In genomic region chr2:230759481-230760191, GRCh38 we compare ENCODE assay signal across 14 cellular contexts. TPM values are rescaled to one million over a fixed set of nuclear protein-coding genes. Genes with fewer than 3 reads are reported as not detected.
DNase-seq lines count a peak whose midpoint lies in the region; ATAC-seq and TF ChIP-seq lines count a peak whose summit lies in the region.
"Had no signal": no experiment of that assay in that cellular context is flagged by ENCODE, and none has a peak within 500 bp of the region (broad histone marks: within the 10 kb centered on the region; RNA-seq: fewer than 3 reads in every experiment).

No MANE protein-coding gene starts in this region.

- TF ChIP-seq CTCF in C4-2B (conservative IDR thresholded peaks at IDR 0.05) (no peak), HFFc6 (IDR thresholded peaks at IDR 0.05) (no peak), brain microvascular endothelial cell (IDR thresholded peaks at IDR 0.05; ENCODE audit: low read depth, low read length, missing control alignments) (no peak), neutrophil (IDR thresholded peaks at IDR 0.05) (no peak)

- no peaks in the 10 kb centered on the region for H3K27me3 ChIP-seq in brain microvascular endothelial cell (replicated peaks)
- no peaks in the 10 kb centered on the region for H3K27me3 ChIP-seq in neutrophil
- no peaks in the 10 kb centered on the region for H3K27me3 ChIP-seq in aorta (ENCODE audit: control insufficient read depth in 1 of 2, insufficient read depth in 2 of 2, low read length in 1 of 2)
- H3K27me3 ChIP-seq: foreskin keratinocyte had no signal

- no peaks in the 10 kb centered on the region; the same call in 1 of the 2 replicates for H3K27me3 Mint-ChIP-seq in HFFc6 (ENCODE audit: insufficient read depth)
- H3K27me3 Mint-ChIP-seq: dendritic cell treated with granulocyte-macrophage colony-stimulating factor and Interleukin-4, amounts not matched to agents 40 ng/mL and 50 ng/mL, for 4 days had no signal

- H3K4me1 Mint-ChIP-seq in HFFc6 (ENCODE audit: low read depth) = peaks cover 57% of the 10 kb centered on the region
- H3K4me1 Mint-ChIP-seq: neural crest cell had no signal

- H3K4me3 ChIP-seq in brain microvascular endothelial cell (ENCODE audit: low read depth, low read length) (no peak overlapping the region), neutrophil (ENCODE audit: low read depth in 1 of 2, low read length in 1 of 2) (peak overlapping the region; percentile 52 to 54), aorta (ENCODE audit: low read length in 2 of 2) (no peak overlapping the region)

- ATAC-seq in aorta (ENCODE audit: low FRiP score) = no peak
- ATAC-seq in GM21723 (IDR thresholded peaks at IDR 0.05; ENCODE audit: unreplicated experiment) = no peak
- ATAC-seq: foreskin keratinocyte had no signal

- H3K9me3 ChIP-seq in neutrophil = no peaks in the 10 kb centered on the region
- H3K9me3 ChIP-seq in aorta (ENCODE audit: control insufficient read depth, low read length) = no peaks in the 10 kb centered on the region

- no peak overlapping the region for H3K4me3 Mint-ChIP-seq in HFFc6
- H3K4me3 Mint-ChIP-seq: neural crest cell had no signal

- DNase-seq in HFFc6 (no peak), brain microvascular endothelial cell (no peak), aorta (no peak), NCI-H2227 treated with DMSO at 0.1 percent for 48 hours (lab: John Stamatoyannopoulos, UW) (no peak)
- DNase-seq in stimulated activated CD8-positive, alpha-beta memory T cell treated with anti-CD3 and anti-CD28 coated beads, Interleukin-4, amount 100 ng/mL, for 48 hours = no peak
- DNase-seq: activated CD4-positive, CD25-positive, alpha-beta regulatory T cell; activated gamma-delta T cell treated with Interleukin-2 at 50 U/mL for 16 hours; NCI-H774 had no signal

- 79 to 84% methylated on average over 11 of the region's 11 CpGs for WGBS in aorta, 2 donors

- H3K27ac Mint-ChIP-seq in HFFc6 = peak overlapping the region; percentile 23; the same call in 1 of the 2 replicates

- H3K27ac ChIP-seq in C4-2B (peak overlapping the region; percentile 54), brain microvascular endothelial cell (peak overlapping the region; percentile 53), neutrophil (peak overlapping the region; percentile 83), aorta (ENCODE audit: low read depth in 1 of 2, low read length in 2 of 2) (peak overlapping the region in 1 of 2 donors; percentile 41)
- H3K27ac ChIP-seq: foreskin keratinocyte had no signal

- H3K36me3 ChIP-seq in brain microvascular endothelial cell (replicated peaks) (peaks cover 5% of the 10 kb centered on the region), neutrophil (peaks cover 48% of the 10 kb centered on the region), aorta (ENCODE audit: control insufficient read depth in 1 of 2, insufficient read depth in 2 of 2, low read length in 1 of 2) (peaks cover 3% of the 10 kb centered on the region in 2 donors)

- H3K36me3 Mint-ChIP-seq in HFFc6 (ENCODE audit: low read depth) = peaks cover 33% of the 10 kb centered on the region

- in situ Hi-C loops in brain microvascular endothelial cell (cut with HindIII; ENCODE audit: low pct_ligation_motif_present, low sequenced_read_pairs) = no loop called here

- H3K4me1 ChIP-seq in neutrophil (ENCODE audit: control insufficient read depth in 1 of 2, insufficient read depth in 1 of 2, low read depth in 1 of 2, low read length in 1 of 2) (peaks cover 52 to 55% of the 10 kb centered on the region in 2 experiments), aorta (ENCODE audit: control insufficient read depth in 1 of 2, insufficient read depth in 2 of 2, low read length in 2 of 2) (peaks cover 3 to 8% of the 10 kb centered on the region in 2 donors)

- intact Hi-C loops in aorta (cut with DNase I) = loop anchor here in 1 of 2 donors (5.0 kb wide), 2 partner anchors 33 to 42 kb away; no protein-coding TSS in a partner anchor

- H3K9me3 Mint-ChIP-seq in HFFc6 = no peaks in the 10 kb centered on the region

RNA-seq across cellular contexts. Expression of gene CAB39, which starts 47.0 kb away (rescaled TPM):
- 10 to 100 TPM; 50.5 to 60.5 (median 55.4) TPM for total RNA-seq in HFFc6 (2021; fragmentation: NEBNext Ultra II Directional; extraction: Animal tissue kit (Norgen Biotek cat#: 25700))
- total RNA-seq in aorta = 10 to 100 TPM; 80.4 to 81.1 TPM
- polyA plus RNA-seq in aorta = 10 to 100 TPM; 27.3 to 57.8 TPM

Comparison
In these comparisons a context has a peak if more than half of its experiments do, and no peak if none do; other contexts are left out.
1. H3K4me3 ChIP-seq: peak in neutrophil (2 of 2); none in brain microvascular endothelial cell (single experiment) and aorta (0 of 2).